ENCODE assay signal across 8 cellular contexts in the genomic region with DNA sequence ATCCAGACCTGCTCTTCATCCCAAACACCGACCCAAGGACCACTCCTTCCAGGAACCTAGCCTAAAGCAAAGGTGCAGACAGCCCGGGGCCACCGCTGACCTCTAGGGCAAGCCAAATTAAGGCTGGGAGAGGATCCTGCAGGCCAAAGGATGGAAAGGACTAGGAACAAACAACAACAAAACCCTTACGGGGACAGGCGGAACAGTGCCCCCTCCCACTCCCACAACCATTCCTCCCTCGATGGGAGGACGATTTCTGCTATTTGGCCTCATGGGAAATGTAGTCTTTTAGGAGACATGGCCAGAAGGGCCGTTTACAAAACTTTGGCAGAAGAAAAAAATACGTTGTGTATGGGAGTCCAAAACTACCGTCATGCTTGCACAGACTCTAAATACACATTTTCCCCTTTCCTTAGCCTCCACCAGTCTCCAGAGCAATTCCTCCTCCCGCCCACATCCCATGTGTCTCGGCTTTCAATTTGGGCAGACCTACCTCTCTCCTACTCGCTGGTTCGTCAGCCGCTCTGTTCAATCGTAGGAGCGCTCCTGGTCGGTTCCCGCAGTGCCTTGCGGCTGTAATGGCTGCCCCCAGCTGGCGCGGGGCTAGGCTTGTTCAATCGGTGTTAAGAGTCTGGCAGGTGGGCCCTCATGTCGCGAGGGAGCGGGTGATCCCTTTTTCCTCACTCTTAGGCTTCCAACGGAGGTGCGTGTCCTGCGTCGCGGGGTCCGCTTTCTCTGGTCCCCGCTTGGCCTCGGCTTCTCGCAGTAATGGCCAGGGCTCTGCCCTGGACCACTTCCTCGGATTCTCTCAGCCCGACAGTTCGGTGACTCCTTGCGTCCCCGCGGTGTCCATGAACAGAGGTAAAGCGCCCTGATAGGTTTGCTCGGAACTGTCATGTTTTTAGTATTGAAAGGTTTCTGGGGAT. TPM values are rescaled to one million over a fixed set of nuclear protein-coding genes. Genes with fewer than 3 reads are reported as not detected.
DNase-seq lines count a peak whose midpoint lies in the region; TF ChIP-seq lines count a peak whose summit lies in the region.

A gene (plus strand): TSS at position 560 of the 926 bp plus-strand sequence. CDS start 19 bp downstream, at position 579.

- TF ChIP-seq CTCF in fibroblast of the aortic adventitia (IDR thresholded peaks at IDR 0.05; ENCODE audit: insufficient read depth, low read length) = peak; percentile 2
- no peak for TF ChIP-seq CTCF in nephron (IDR thresholded peaks at IDR 0.05; ENCODE audit: unreplicated experiment in 3 of 3)

- H3K9me3 Mint-ChIP-seq in nephron = no peaks in the 10 kb centered on the region
- H3K9me3 Mint-ChIP-seq in stimulated activated naive CD8-positive, alpha-beta T cell treated with anti-CD3 and anti-CD28 coated beads, Interleukin-15, Interleukin-2, amounts not matched to agents 100 ng/mL and 50 ng/mL, for 24 hours = no peaks in the 10 kb centered on the region

- H3K27ac Mint-ChIP-seq in nephron = peak within 1 kb of the TSS; percentile 83 to 93 (median 89)
- H3K27ac Mint-ChIP-seq in stimulated activated naive CD8-positive, alpha-beta T cell treated with anti-CD3 and anti-CD28 coated beads, Interleukin-15, Interleukin-2, amounts not matched to agents 100 ng/mL and 50 ng/mL, for 24 hours = peak within 1 kb of the TSS; percentile 94

- peaks cover 9% of the 10 kb centered on the region for H3K4me1 Mint-ChIP-seq in nephron
- H3K4me1 Mint-ChIP-seq in stimulated activated naive CD8-positive, alpha-beta T cell treated with anti-CD3 and anti-CD28 coated beads, Interleukin-15, Interleukin-2, amounts not matched to agents 100 ng/mL and 50 ng/mL, for 24 hours (ENCODE audit: low read depth) = peaks cover 31% of the 10 kb centered on the region

- H3K4me3 Mint-ChIP-seq in nephron = peak within 1 kb of the TSS; percentile 86 to 92 (median 91)
- H3K4me3 Mint-ChIP-seq in stimulated activated naive CD8-positive, alpha-beta T cell treated with anti-CD3 and anti-CD28 coated beads, Interleukin-15, Interleukin-2, amounts not matched to agents 100 ng/mL and 50 ng/mL, for 24 hours = peak within 1 kb of the TSS; percentile 88

- DNase-seq in Daoy (ENCODE audit: low read depth) (peak; percentile 92), GOT3 (lab: John Stamatoyannopoulos, UW) (peak; percentile 49), LoVo (ENCODE audit: low spot score) (peak; percentile 83), SIG-M5 (lab: John Stamatoyannopoulos, UW) (peak; percentile 55), fibroblast of the aortic adventitia (ENCODE audit: low read depth) (peak; percentile 86)
- peak; percentile 94 for DNase-seq in activated effector memory CD4-positive, alpha-beta T cell treated with anti-CD3 and anti-CD28 coated beads, Interleukin-2, amount 50 U/mL, for 16 hours

- peak within 1 kb of the TSS; percentile 97 for H3K4me3 ChIP-seq in fibroblast of the aortic adventitia (ENCODE audit: low read depth, low read length)

- no peaks in the 10 kb centered on the region for H3K27me3 Mint-ChIP-seq in nephron (ENCODE audit: low read depth)
- no peaks in the 10 kb centered on the region for H3K27me3 Mint-ChIP-seq in stimulated activated naive CD8-positive, alpha-beta T cell treated with anti-CD3 and anti-CD28 coated beads, Interleukin-15, Interleukin-2, amounts not matched to agents 100 ng/mL and 50 ng/mL, for 24 hours

- peaks cover 26% of the 10 kb centered on the region for H3K36me3 Mint-ChIP-seq in nephron (ENCODE audit: low read depth)
- H3K36me3 Mint-ChIP-seq in stimulated activated naive CD8-positive, alpha-beta T cell treated with anti-CD3 and anti-CD28 coated beads, Interleukin-15, Interleukin-2, amounts not matched to agents 100 ng/mL and 50 ng/mL, for 24 hours (ENCODE audit: low read depth) = peaks cover 21% of the 10 kb centered on the region

RNA-seq across cellular contexts. Expression of the gene that starts here (rescaled TPM):
- 26.4 and 38.4 TPM in 2 replicates for total RNA-seq in Daoy (2014; rRNA removed; shearing (Covaris generic))
- total RNA-seq in fibroblast of the aortic adventitia (ENCODE audit: low replicate concordance) = 16.3 and 38.1 TPM in 2 replicates

Comparison
In these comparisons a context has a peak if more than half of its experiments do, and no peak if none do; other contexts are left out.
1. Peak in every context shown above with its lines: DNase-seq and H3K4me3 ChIP-seq.